8 cellular contexts compared by ENCODE assay signal in the genomic region with DNA sequence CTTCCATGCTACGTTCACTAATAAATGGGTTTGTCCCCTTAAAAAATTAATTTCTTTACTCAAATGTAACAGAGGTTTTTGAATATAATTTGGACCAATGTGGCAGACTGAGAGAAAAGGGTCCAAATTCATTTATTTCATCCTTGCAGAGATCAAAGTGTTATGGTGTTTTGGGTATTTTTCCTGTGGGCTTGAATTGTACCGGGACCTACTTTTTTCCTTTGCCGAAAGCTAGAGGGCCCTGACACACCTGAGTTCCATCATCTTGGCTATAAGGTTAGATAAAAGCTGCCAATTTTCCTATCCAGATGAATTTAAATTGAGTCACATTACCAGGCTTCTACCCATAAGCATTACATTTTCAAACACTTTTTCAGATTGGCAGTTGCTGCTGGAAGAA. TPM values are rescaled to one million over a fixed set of nuclear protein-coding genes. Genes with fewer than 3 reads are reported as not detected.
DNase-seq lines count a peak whose midpoint lies in the region; ATAC-seq, FAIRE-seq and TF ChIP-seq lines count a peak whose summit lies in the region.

No MANE protein-coding gene starts in this region.

- no peaks in the 10 kb centered on the region for H3K9me3 Mint-ChIP-seq in activated CD4-positive, alpha-beta memory T cell treated with anti-CD3 and anti-CD28 coated beads, Interleukin-2, amount 10 ng/mL, durations not matched to agents 7 days and 5 days

- POLR2A ChIA-PET in A673 (lab: Charles Lee; ENCODE audit: low non-redundant PET) (no interaction called here), HEK293 (lab: Yijun Ruan, JAX) (interaction anchor here (1.2 kb wide), 1 partner anchor 148 kb away, joined by 3 read pairs; no protein-coding TSS in a partner anchor)
- POLR2A ChIA-PET in activated CD4-positive, alpha-beta memory T cell treated with anti-CD3 and anti-CD28 coated beads, Interleukin-2, amount 10 ng/mL, durations not matched to agents 7 days and 5 days (lab: Charles Lee) = interaction anchor here (0.6 to 2.6 kb wide), 13 partner anchors 8 to 814 kb away, joined by 3 to 21 read pairs (median 3); a partner anchor contains a TSS

- no peaks in the 10 kb centered on the region for H3K27me3 Mint-ChIP-seq in activated CD4-positive, alpha-beta memory T cell treated with anti-CD3 and anti-CD28 coated beads, Interleukin-2, amount 10 ng/mL, durations not matched to agents 7 days and 5 days

- peak overlapping the region in 1 of 2 donors; percentile 34 for H3K9ac ChIP-seq in kidney (ENCODE audit: low read length in 2 of 2)

- peaks cover 38% of the 10 kb centered on the region for H3K36me3 Mint-ChIP-seq in activated CD4-positive, alpha-beta memory T cell treated with anti-CD3 and anti-CD28 coated beads, Interleukin-2, amount 10 ng/mL, durations not matched to agents 7 days and 5 days (ENCODE audit: low read depth)

- H3K4me3 ChIP-seq in A673 (ENCODE audit: low read depth, low read length, poor library complexity, severe bottlenecking) = peak overlapping the region; percentile 83
- H3K4me3 ChIP-seq in HEK293 (ENCODE audit: low read depth, low read length) = peak overlapping the region; percentile 95
- H3K4me3 ChIP-seq in kidney (ENCODE audit: low read length in 2 of 2) = peak overlapping the region; percentile 83 to 85

- H3K4me1 ChIP-seq in A673 (ENCODE audit: insufficient read depth, low read length, poor library complexity, severe bottlenecking) (peaks cover 7% of the 10 kb centered on the region), HEK293 (ENCODE audit: control insufficient read depth, insufficient read depth, low read length) (no peaks in the 10 kb centered on the region), kidney (ENCODE audit: control insufficient read depth in 1 of 2, insufficient read depth in 1 of 2, low read depth in 1 of 2, low read length in 2 of 2) (peaks cover 2 to 3% of the 10 kb centered on the region in 2 donors)

- peak overlapping the region; percentile 89 for H3K4me3 Mint-ChIP-seq in activated CD4-positive, alpha-beta memory T cell treated with anti-CD3 and anti-CD28 coated beads, Interleukin-2, amount 10 ng/mL, durations not matched to agents 7 days and 5 days

- ATAC-seq in GM21576 (IDR thresholded peaks at IDR 0.05; ENCODE audit: unreplicated experiment) = no peak

- H3K9me3 ChIP-seq in A673 (ENCODE audit: low read depth, low read length, poor library complexity, severe bottlenecking) = no peaks in the 10 kb centered on the region
- H3K9me3 ChIP-seq in HEK293 (ENCODE audit: control insufficient read depth, insufficient read depth, low read depth, low read length) = no peaks in the 10 kb centered on the region
- H3K9me3 ChIP-seq in kidney (ENCODE audit: control insufficient read depth in 1 of 2, low read length in 2 of 2) = no peaks in the 10 kb centered on the region

- H3K4me1 Mint-ChIP-seq in activated CD4-positive, alpha-beta memory T cell treated with anti-CD3 and anti-CD28 coated beads, Interleukin-2, amount 10 ng/mL, durations not matched to agents 7 days and 5 days = peaks cover 40% of the 10 kb centered on the region

- peak overlapping the region; percentile 99 for H3K27ac Mint-ChIP-seq in activated CD4-positive, alpha-beta memory T cell treated with anti-CD3 and anti-CD28 coated beads, Interleukin-2, amount 10 ng/mL, durations not matched to agents 7 days and 5 days

- H3K36me3 ChIP-seq in A673 (ENCODE audit: insufficient read depth, low read length, poor library complexity, severe bottlenecking) (peaks cover 40% of the 10 kb centered on the region), HEK293 (ENCODE audit: control insufficient read depth in 2 of 2, insufficient read depth in 1 of 2, low read length in 2 of 2) (peaks cover 31 to 36% of the 10 kb centered on the region in 2 experiments), kidney (ENCODE audit: control insufficient read depth in 1 of 2, insufficient read depth in 2 of 2, low read length in 2 of 2) (no peaks in the 10 kb centered on the region)

- no peak for FAIRE-seq in kidney (lab: Jason Lieb, UNC)

- H3K27ac ChIP-seq in A673 (ENCODE audit: low read depth, low read length, poor library complexity, severe bottlenecking) = peak overlapping the region; percentile 96
- peak overlapping the region; percentile 85; the same call in 1 of the 2 replicates for H3K27ac ChIP-seq in HEK293 (ENCODE audit: extremely low read depth, low read depth, low read length)
- H3K27ac ChIP-seq in kidney (ENCODE audit: low read depth in 2 of 2, low read length in 2 of 2) = no peak overlapping the region

- CTCF ChIA-PET in A673 (lab: Charles Lee) (no interaction called here), HEK293 (lab: Yijun Ruan, JAX) (no interaction called here)
- CTCF ChIA-PET in activated CD4-positive, alpha-beta memory T cell treated with anti-CD3 and anti-CD28 coated beads, Interleukin-2, amount 10 ng/mL, durations not matched to agents 7 days and 5 days (lab: Charles Lee) = interaction anchor here (1.0 to 2.2 kb wide), 3 partner anchors 124 to 148 kb away, joined by 3 to 11 read pairs (median 3); no protein-coding TSS in a partner anchor

- DNase-seq in A673 (ENCODE audit: low spot score) (peak; percentile 2), kidney (no peak), NCI-H2081 treated with DMSO at 0.1 percent for 48 hours (lab: John Stamatoyannopoulos, UW) (no peak), dedifferentiated amniotic fluid mesenchymal stem cell (ENCODE audit: extremely low spot score) (no peak), Kasumi-1 (lab: John Stamatoyannopoulos, UW) (no peak)
- DNase-seq in activated CD4-positive, alpha-beta memory T cell treated with anti-CD3 and anti-CD28 coated beads, Interleukin-2, amount 10 ng/mL, durations not matched to agents 7 days and 5 days = no peak

- TSS peak; percentile 58 for BruUV-seq in A673 (replicated peaks; lab: Mats Ljungman, UMichigan)

- H3K27me3 ChIP-seq in A673 (replicated peaks; ENCODE audit: insufficient read depth, low read depth, low read length, poor library complexity) = no peaks in the 10 kb centered on the region

- intact Hi-C loops in A673 (cut with micrococcal nuclease; ENCODE audit: unreplicated experiment) = loop anchor here (10.0 kb wide), 1 partner anchor 121 kb away; a partner anchor contains a TSS
- intact Hi-C loops in kidney (cut with DNase I) = no loop called here

- TF ChIP-seq CTCF in A673 (conservative IDR thresholded peaks at IDR 0.05; ENCODE audit: low read depth, low read length) = no peak
- TF ChIP-seq CTCF in HEK293 (tag by site-specific recombination; IDR thresholded peaks at IDR 0.05) = no peak
- no peak for TF ChIP-seq CTCF in kidney (IDR thresholded peaks at IDR 0.05; ENCODE audit: borderline replicate concordance, extremely low read depth, insufficient read depth)

TF ChIP-seq in HEK293, 187 proteins besides CTCF, POLR2A, EP300 and RAD21 (continues in another document):
- TF ChIP-seq ZBTB8A (tag by site-specific recombination; IDR thresholded peaks at IDR 0.05) (no peak), ZNF169 (tag by site-specific recombination; IDR thresholded peaks at IDR 0.05) (no peak), KLF10 (tag by site-specific recombination; IDR thresholded peaks at IDR 0.05) (no peak), ZNF391 (tag by site-specific recombination; IDR thresholded peaks at IDR 0.05; ENCODE audit: borderline replicate concordance, low read depth) (no peak), ZNF248 (tag by site-specific recombination; IDR thresholded peaks at IDR 0.05) (no peak), SCRT1 (tag by site-specific recombination; IDR thresholded peaks at IDR 0.05; ENCODE audit: borderline replicate concordance) (no peak), ZNF350 (tag by site-specific recombination; IDR thresholded peaks at IDR 0.05) (no peak), ZNF837 (tag by site-specific recombination; IDR thresholded peaks at IDR 0.05) (no peak)
- TF ChIP-seq, protein P1, sequence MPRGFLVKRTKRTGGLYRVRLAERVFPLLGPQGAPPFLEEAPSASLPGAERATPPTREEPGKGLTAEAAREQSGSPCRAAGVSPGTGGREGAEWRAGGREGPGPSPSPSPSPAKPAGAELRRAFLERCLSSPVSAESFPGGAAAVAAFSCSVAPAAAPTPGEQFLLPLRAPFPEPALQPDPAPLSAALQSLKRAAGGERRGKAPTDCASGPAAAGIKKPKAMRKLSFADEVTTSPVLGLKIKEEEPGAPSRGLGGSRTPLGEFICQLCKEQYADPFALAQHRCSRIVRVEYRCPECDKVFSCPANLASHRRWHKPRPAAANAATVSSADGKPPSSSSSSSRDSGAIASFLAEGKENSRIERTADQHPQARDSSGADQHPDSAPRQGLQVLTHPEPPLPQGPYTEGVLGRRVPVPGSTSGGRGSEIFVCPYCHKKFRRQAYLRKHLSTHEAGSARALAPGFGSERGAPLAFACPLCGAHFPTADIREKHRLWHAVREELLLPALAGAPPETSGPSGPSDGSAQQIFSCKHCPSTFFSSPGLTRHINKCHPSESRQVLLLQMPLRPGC (tag by site-specific recombination; IDR thresholded peaks at IDR 0.05) = no peak
- TF ChIP-seq, protein P2, sequence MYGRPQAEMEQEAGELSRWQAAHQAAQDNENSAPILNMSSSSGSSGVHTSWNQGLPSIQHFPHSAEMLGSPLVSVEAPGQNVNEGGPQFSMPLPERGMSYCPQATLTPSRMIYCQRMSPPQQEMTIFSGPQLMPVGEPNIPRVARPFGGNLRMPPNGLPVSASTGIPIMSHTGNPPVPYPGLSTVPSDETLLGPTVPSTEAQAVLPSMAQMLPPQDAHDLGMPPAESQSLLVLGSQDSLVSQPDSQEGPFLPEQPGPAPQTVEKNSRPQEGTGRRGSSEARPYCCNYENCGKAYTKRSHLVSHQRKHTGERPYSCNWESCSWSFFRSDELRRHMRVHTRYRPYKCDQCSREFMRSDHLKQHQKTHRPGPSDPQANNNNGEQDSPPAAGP (tag by site-specific recombination; IDR thresholded peaks at IDR 0.05) = no peak
- TF ChIP-seq, protein P3, sequence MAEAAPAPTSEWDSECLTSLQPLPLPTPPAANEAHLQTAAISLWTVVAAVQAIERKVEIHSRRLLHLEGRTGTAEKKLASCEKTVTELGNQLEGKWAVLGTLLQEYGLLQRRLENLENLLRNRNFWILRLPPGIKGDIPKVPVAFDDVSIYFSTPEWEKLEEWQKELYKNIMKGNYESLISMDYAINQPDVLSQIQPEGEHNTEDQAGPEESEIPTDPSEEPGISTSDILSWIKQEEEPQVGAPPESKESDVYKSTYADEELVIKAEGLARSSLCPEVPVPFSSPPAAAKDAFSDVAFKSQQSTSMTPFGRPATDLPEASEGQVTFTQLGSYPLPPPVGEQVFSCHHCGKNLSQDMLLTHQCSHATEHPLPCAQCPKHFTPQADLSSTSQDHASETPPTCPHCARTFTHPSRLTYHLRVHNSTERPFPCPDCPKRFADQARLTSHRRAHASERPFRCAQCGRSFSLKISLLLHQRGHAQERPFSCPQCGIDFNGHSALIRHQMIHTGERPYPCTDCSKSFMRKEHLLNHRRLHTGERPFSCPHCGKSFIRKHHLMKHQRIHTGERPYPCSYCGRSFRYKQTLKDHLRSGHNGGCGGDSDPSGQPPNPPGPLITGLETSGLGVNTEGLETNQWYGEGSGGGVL (tag by site-specific recombination; IDR thresholded peaks at IDR 0.05) = no peak

RNA-seq across cellular contexts. Expression of a gene that starts 0.9 kb away (rescaled TPM):
- 123 and 129 TPM in 2 replicates for total RNA-seq in A673 (2021)
- 10 to 100 TPM; 92.5 to 96.3 TPM for total RNA-seq in activated CD4-positive, alpha-beta memory T cell treated with anti-CD3 and anti-CD28 coated beads, Interleukin-2, amount 10 ng/mL, durations not matched to agents 7 days and 5 days
- total RNA-seq in kidney = 0.94 TPM
- polyA plus RNA-seq in kidney (ENCODE audit: insufficient read depth, low read depth, low replicate concordance) = 0.26 TPM

Comparison
In these comparisons a context has a peak if more than half of its experiments do, and no peak if none do; other contexts are left out.
1. H3K27ac ChIP-seq: peak in A673 (single experiment) and HEK293 (single experiment); none in kidney (0 of 2).
2. RNA of a gene that starts 0.9 kb away (total RNA-seq): 123 to 129 TPM in A673 and 92.5 to 96.3 TPM in activated CD4-positive, alpha-beta memory T cell treated with anti-CD3 and anti-CD28 coated beads, Interleukin-2, amount 10 ng/mL, durations not matched to agents 7 days and 5 days; 0.94 TPM in kidney (single experiment); every median in the first group is over 10 times any median in the second.
3. Peak in every context shown above with its lines, with median percentiles within 50 percentile points of each other: H3K4me3 ChIP-seq.